Comparison of ENCODE assay signal across 15 cellular contexts in genomic region chr13:113810640-113811039, GRCh38. TPM values are rescaled to one million over a fixed set of nuclear protein-coding genes. Genes with fewer than 3 reads are reported as not detected.
DNase-seq lines count a peak whose midpoint lies in the region; ATAC-seq and TF ChIP-seq lines count a peak whose summit lies in the region.
"Had no signal": no experiment of that assay in that cellular context is flagged by ENCODE, and none has a peak within 500 bp of the region (broad histone marks: within the 10 kb centered on the region; RNA-seq: fewer than 3 reads in every experiment).

No MANE protein-coding gene starts in this region.

- peak overlapping the region; percentile 4; the same call in 1 of the 2 replicates for H3K4me3 Mint-ChIP-seq in HFFc6
- no peak overlapping the region for H3K4me3 Mint-ChIP-seq in endothelial cell (ENCODE audit: unreplicated experiment)
- no peak overlapping the region for H3K4me3 Mint-ChIP-seq in stimulated activated effector memory CD8-positive, alpha-beta T cell treated with anti-CD3 and anti-CD28 coated beads, Interleukin-12 subunit alpha, Interleukin-12 subunit beta, amount 100 ng/mL, for 72 hours
- H3K4me3 Mint-ChIP-seq: CD8-positive, alpha-beta T cell had no signal

- H3K27me3 ChIP-seq in left ventricle myocardium inferior (ENCODE audit: low read depth) (no peaks in the 10 kb centered on the region), thyroid gland (no peaks in the 10 kb centered on the region)

- peaks cover 19% of the 10 kb centered on the region for H3K27me3 Mint-ChIP-seq in HFFc6 (ENCODE audit: insufficient read depth)
- peaks cover 25% of the 10 kb centered on the region for H3K27me3 Mint-ChIP-seq in endothelial cell (ENCODE audit: unreplicated experiment)

- TF ChIP-seq CTCF in left ventricle myocardium inferior (IDR thresholded peaks at IDR 0.05; ENCODE audit: borderline replicate concordance) (no peak), HFFc6 (IDR thresholded peaks at IDR 0.05) (no peak), endothelial cell (IDR thresholded peaks at IDR 0.05; ENCODE audit: unreplicated experiment) (no peak), thyroid gland (IDR thresholded peaks at IDR 0.05) (no peak)

- ATAC-seq in Right ventricle myocardium inferior = no peak
- no peak for ATAC-seq in stimulated activated effector memory CD8-positive, alpha-beta T cell treated with anti-CD3 and anti-CD28 coated beads, Interleukin-12 subunit alpha, Interleukin-12 subunit beta, amount 100 ng/mL, for 72 hours
- ATAC-seq: CD8-positive, alpha-beta T cell had no signal

- H3K4me3 ChIP-seq in left ventricle myocardium inferior (no peak overlapping the region), thyroid gland (replicated peaks in 1 of 3) (no peak overlapping the region)
- H3K4me3 ChIP-seq: A549, HAP-1 had no signal

- H3K36me3 Mint-ChIP-seq in HFFc6 (ENCODE audit: low read depth) = peaks cover 21% of the 10 kb centered on the region
- peaks cover 39% of the 10 kb centered on the region for H3K36me3 Mint-ChIP-seq in endothelial cell (ENCODE audit: low read depth, unreplicated experiment)
- peaks cover 6% of the 10 kb centered on the region for H3K36me3 Mint-ChIP-seq in stimulated activated effector memory CD8-positive, alpha-beta T cell treated with anti-CD3 and anti-CD28 coated beads, Interleukin-12 subunit alpha, Interleukin-12 subunit beta, amount 100 ng/mL, for 72 hours
- H3K36me3 Mint-ChIP-seq: CD8-positive, alpha-beta T cell had no signal

- peak; percentile 30 for DNase-seq in Right ventricle myocardium inferior (ENCODE audit: missing footprints)
- DNase-seq in left ventricle myocardium inferior = no peak
- no peak for DNase-seq in HFFc6
- no peak for DNase-seq in endothelial cell (ENCODE audit: low spot score)
- no peak for DNase-seq in stimulated activated effector memory CD8-positive, alpha-beta T cell treated with anti-CD3 and anti-CD28 coated beads, Interleukin-12 subunit alpha, Interleukin-12 subunit beta, amount 100 ng/mL, for 72 hours (ENCODE audit: low spot score in 2 of 2)
- no peak for DNase-seq in thyroid gland
- no peak for DNase-seq in SK-N-DZ (ENCODE audit: low spot score)
- DNase-seq: AML-193; Calu3; CD8-positive, alpha-beta T cell; DMS79 treated with DMSO at 0.1 percent for 48 hours; GF-D8 had no signal

- TF ChIP-seq POLR2A in thyroid gland (IDR thresholded peaks at IDR 0.05) = no peak

- H3K9me3 ChIP-seq in left ventricle myocardium inferior (replicated peaks) = peaks cover 17% of the 10 kb centered on the region
- H3K9me3 ChIP-seq in thyroid gland = no peaks in the 10 kb centered on the region

- H3K4me1 Mint-ChIP-seq in HFFc6 (ENCODE audit: low read depth) (peaks cover 16% of the 10 kb centered on the region), endothelial cell (ENCODE audit: unreplicated experiment) (peaks cover 9% of the 10 kb centered on the region)
- H3K4me1 Mint-ChIP-seq in stimulated activated effector memory CD8-positive, alpha-beta T cell treated with anti-CD3 and anti-CD28 coated beads, Interleukin-12 subunit alpha, Interleukin-12 subunit beta, amount 100 ng/mL, for 72 hours = peaks cover 9% of the 10 kb centered on the region

- H3K9me3 Mint-ChIP-seq in HFFc6 = peaks cover 31% of the 10 kb centered on the region
- H3K9me3 Mint-ChIP-seq in endothelial cell (ENCODE audit: unreplicated experiment) = peaks cover 5% of the 10 kb centered on the region
- peaks cover 3% of the 10 kb centered on the region for H3K9me3 Mint-ChIP-seq in stimulated activated effector memory CD8-positive, alpha-beta T cell treated with anti-CD3 and anti-CD28 coated beads, Interleukin-12 subunit alpha, Interleukin-12 subunit beta, amount 100 ng/mL, for 72 hours

- 92 to 93% methylated on average over 5 to 7 of the region's 14 CpGs for WGBS in thyroid gland, 2 donors

- peaks cover 16% of the 10 kb centered on the region for H3K4me1 ChIP-seq in left ventricle myocardium inferior
- peaks cover 9 to 16% of the 10 kb centered on the region in 2 donors for H3K4me1 ChIP-seq in thyroid gland
- H3K4me1 ChIP-seq: A549, HAP-1 had no signal

- no peak overlapping the region for H3K27ac ChIP-seq in left ventricle myocardium inferior (replicated peaks)
- H3K27ac ChIP-seq in thyroid gland = no peak overlapping the region
- H3K27ac ChIP-seq: 22Rv1, A549 had no signal

- H3K27ac Mint-ChIP-seq in HFFc6 = no peak overlapping the region
- peak overlapping the region; percentile 84 for H3K27ac Mint-ChIP-seq in endothelial cell (ENCODE audit: unreplicated experiment)
- H3K27ac Mint-ChIP-seq in stimulated activated effector memory CD8-positive, alpha-beta T cell treated with anti-CD3 and anti-CD28 coated beads, Interleukin-12 subunit alpha, Interleukin-12 subunit beta, amount 100 ng/mL, for 72 hours = peak overlapping the region; percentile 35
- H3K27ac Mint-ChIP-seq: CD8-positive, alpha-beta T cell had no signal

- intact Hi-C loops in Right ventricle myocardium inferior (cut with DNase I) = no loop called here
- intact Hi-C loops in left ventricle myocardium inferior (cut with micrococcal nuclease) = no loop called here
- intact Hi-C loops in thyroid gland (cut with DNase I) = no loop called here

- H3K36me3 ChIP-seq in left ventricle myocardium inferior (no peaks in the 10 kb centered on the region), thyroid gland (no peaks in the 10 kb centered on the region)
- H3K36me3 ChIP-seq: HAP-1 had no signal

RNA-seq across cellular contexts. Expression of gene TMEM255B, which starts 51.6 kb away (rescaled TPM):
- total RNA-seq in Right ventricle myocardium inferior (9.8 TPM), left ventricle myocardium inferior (7.7 TPM), endothelial cell (ENCODE audit: unreplicated experiment) (321 TPM), thyroid gland (1 to 10 TPM; 6.1 to 9.2 (median 8.3) TPM)
- 10 to 100 TPM in 1 of 6 experiments, 1 to 10 TPM in 5; 8.2 to 10.3 (median 9.1) TPM for total RNA-seq in HFFc6 (2021; fragmentation: NEBNext Ultra II Directional; extraction: Animal tissue kit (Norgen Biotek cat#: 25700))
- 0.05 TPM in 1 of 2 replicates, not detected in the other for polyA plus RNA-seq in SK-N-DZ (2014; cell fraction: cytosol; rRNA removed)
- not detected in 2 replicates for polyA plus RNA-seq in SK-N-DZ (2014; cell fraction: nucleus; rRNA removed)
- total RNA-seq: Calu3 had no signal

RNA-seq across cellular contexts. Expression of gene GAS6, which starts 53.2 kb away (rescaled TPM):
- 189 TPM for total RNA-seq in Right ventricle myocardium inferior
- total RNA-seq in left ventricle myocardium inferior = 186 TPM
- 100 to 1,000 TPM; 669 to 813 (median 715) TPM for total RNA-seq in HFFc6 (2021; fragmentation: NEBNext Ultra II Directional; extraction: Animal tissue kit (Norgen Biotek cat#: 25700))
- 19.8 TPM for total RNA-seq in endothelial cell (ENCODE audit: unreplicated experiment)
- total RNA-seq in thyroid gland = 100 to 1,000 TPM; 145 to 197 (median 173) TPM
- 2.2 and 3.3 TPM in 2 replicates for polyA plus RNA-seq in SK-N-DZ (2014; cell fraction: cytosol; rRNA removed)
- polyA plus RNA-seq in SK-N-DZ (2014; cell fraction: nucleus; rRNA removed) = 9.1 and 12.5 TPM in 2 replicates

Comparison
In these comparisons a context has a peak if more than half of its experiments do, and no peak if none do; other contexts are left out.
1. RNA of gene TMEM255B, which starts 51.6 kb away (total RNA-seq): 321 TPM in endothelial cell (single experiment); 9.8 TPM in Right ventricle myocardium inferior (single experiment), 8.2 to 10.3 TPM in HFFc6, 6.1 to 9.2 TPM in thyroid gland and 7.7 TPM in left ventricle myocardium inferior (single experiment); every median in the first group is over 10 times any median in the second.